ENCODE assay signal across 1 cellular context in the genomic region with DNA sequence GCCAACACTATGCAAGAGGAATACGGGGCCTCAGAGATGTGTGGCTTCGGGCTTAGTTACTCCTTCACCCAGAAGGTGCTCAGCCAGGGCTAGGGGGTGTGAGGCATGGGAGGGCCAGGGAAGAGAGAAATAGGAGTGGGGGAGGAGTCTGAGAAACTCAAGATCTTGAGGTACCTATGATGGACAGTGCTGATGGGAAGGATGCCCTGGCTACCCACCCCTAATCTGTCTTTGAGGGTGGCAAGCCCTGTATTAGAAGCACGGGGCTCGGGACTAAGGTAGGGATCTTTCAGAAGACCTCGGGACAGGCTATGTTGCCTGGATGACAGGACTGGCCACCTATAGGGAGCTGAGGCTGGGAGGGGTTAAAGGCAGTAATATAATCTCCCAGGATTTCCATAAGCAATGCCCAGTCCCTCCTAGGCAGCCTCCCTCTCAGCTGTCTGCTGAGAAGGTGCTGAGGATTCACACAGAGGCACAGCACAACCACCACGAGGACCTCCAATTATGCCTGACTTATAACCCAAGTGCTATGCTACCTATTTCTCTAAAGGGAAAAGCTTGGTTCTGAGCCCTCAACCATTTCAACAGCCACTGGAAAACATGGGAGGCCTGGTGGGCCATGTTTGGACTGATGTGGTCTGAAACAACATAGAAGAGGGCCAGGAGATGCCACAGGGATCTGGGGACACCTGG.
TF ChIP-seq lines count a peak whose summit lies in the region.

No MANE protein-coding gene starts in this region.

TF ChIP-seq in HCT116, 20 proteins besides CTCF, POLR2A, EP300 and RAD21:
- no peak for TF ChIP-seq ELF1 (IDR thresholded peaks at IDR 0.05; ENCODE audit: borderline replicate concordance, low read depth)
